In the genomic region with DNA sequence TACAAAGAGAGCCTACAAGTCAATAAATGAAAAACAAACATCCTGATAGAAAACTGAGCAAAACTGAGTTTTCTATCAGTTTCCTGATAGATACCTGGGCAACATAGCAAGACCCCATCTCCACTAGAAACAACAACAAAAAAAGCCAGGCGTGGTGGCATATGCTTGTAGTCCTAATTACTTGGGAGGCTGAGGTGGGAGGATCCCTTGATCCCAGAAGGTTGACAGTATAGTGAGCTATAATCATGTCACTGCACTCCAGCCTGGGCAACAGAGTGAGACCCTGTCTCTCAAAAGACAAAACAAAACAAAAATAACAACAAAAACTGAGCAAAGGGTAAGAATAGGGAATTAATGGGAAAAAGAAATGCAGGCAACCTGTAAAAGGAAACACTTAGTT, we compare ENCODE assay signal across 26 cellular contexts. TPM values are rescaled to one million over a fixed set of nuclear protein-coding genes. Genes with fewer than 3 reads are reported as not detected.
DNase-seq lines count a peak whose midpoint lies in the region; ATAC-seq, FAIRE-seq and TF ChIP-seq lines count a peak whose summit lies in the region.
"Had no signal": no experiment of that assay in that cellular context is flagged by ENCODE, and none has a peak within 500 bp of the region (broad histone marks: within the 10 kb centered on the region; RNA-seq: fewer than 3 reads in every experiment).

No MANE protein-coding gene starts in this region.

- 0 out of 2 replicates have a peak, but pooled peaks cover 2% of the 10 kb centered on the region for H3K4me1 Mint-ChIP-seq in WTC11
- peaks cover 2% of the 10 kb centered on the region for H3K4me1 Mint-ChIP-seq in endodermal cell
- H3K4me1 Mint-ChIP-seq: CD14-positive monocyte; CD4-positive, alpha-beta memory T cell; CD4-positive, CD25-positive, alpha-beta regulatory T cell; CD8-positive, alpha-beta memory T cell had no signal

- CTCF ChIA-PET in HEK293 (lab: Yijun Ruan, JAX) (no interaction called here), WTC11 (lab: Charles Lee) (no interaction called here)

- FAIRE-seq in GM19239 (lab: Jason Lieb, UNC): no peak
- FAIRE-seq: A204.1, GM12878, GM12892, GM18507 had no signal

- TF ChIP-seq CTCF in HEK293 (tag by site-specific recombination; IDR thresholded peaks at IDR 0.05): no peak
- no peak for TF ChIP-seq CTCF in WTC11 (IDR thresholded peaks at IDR 0.05)
- no peak for TF ChIP-seq CTCF in endodermal cell (conservative IDR thresholded peaks at IDR 0.05)

- no peak overlapping the region for H3K9ac ChIP-seq in endodermal cell (ENCODE audit: extremely low read depth, low read length, poor library complexity, severe bottlenecking)
- H3K9ac ChIP-seq: BLaER1 had no signal

- H3K27ac Mint-ChIP-seq in WTC11: no peak overlapping the region
- no peak overlapping the region for H3K27ac Mint-ChIP-seq in endodermal cell
- H3K27ac Mint-ChIP-seq: CD4-positive, CD25-positive, alpha-beta regulatory T cell; CD8-positive, alpha-beta memory T cell had no signal

- H3K36me3 ChIP-seq in HEK293 (ENCODE audit: control insufficient read depth in 2 of 2, insufficient read depth in 1 of 2, low read length in 2 of 2) (no peaks in the 10 kb centered on the region), endodermal cell (ENCODE audit: control insufficient read depth, insufficient read depth, low read length) (no peaks in the 10 kb centered on the region)
- H3K36me3 ChIP-seq: BE2C, BLaER1 had no signal

- no peaks in the 10 kb centered on the region for H3K27me3 ChIP-seq in endodermal cell (ENCODE audit: control insufficient read depth, insufficient read depth, low read length, poor library complexity, severe bottlenecking)
- H3K27me3 ChIP-seq: BE2C, BLaER1 had no signal

- no peaks in the 10 kb centered on the region for H3K9me3 ChIP-seq in HEK293 (ENCODE audit: control insufficient read depth, insufficient read depth, low read depth, low read length)
- H3K9me3 ChIP-seq in endodermal cell (ENCODE audit: control insufficient read depth, low read length): no peaks in the 10 kb centered on the region
- H3K9me3 ChIP-seq: BE2C, BLaER1 had no signal

- WGBS in endodermal cell (ENCODE audit: insufficient coverage in 1 of 2, insufficient read length in 1 of 2), 2 experiments: 89% methylated on average over 1 of the region's 1 CpG; no CpG with 5 or more reads in 1 of the 2 experiments

- no peak overlapping the region for H3K27ac ChIP-seq in HEK293 (ENCODE audit: extremely low read depth, low read depth, low read length)
- H3K27ac ChIP-seq in endodermal cell (ENCODE audit: low read depth, low read length): no peak overlapping the region
- H3K27ac ChIP-seq: BLaER1 had no signal

- DNase-seq in WTC11 (ENCODE audit: low spot score) (no peak), endodermal cell (peak; percentile 6), LoVo (ENCODE audit: low spot score) (no peak), GM19239 (ENCODE audit: insufficient read length, low spot score) (no peak)
- DNase-seq: 8988T; ACHN; BE2C; C1 segment of cervical spinal cord; CD4-positive, alpha-beta memory T cell; CD4-positive, CD25-positive, alpha-beta regulatory T cell; CD8-positive, alpha-beta memory T cell; COR-L47; DMS 273 treated with DMSO at 0.1 percent for 48 hours; DMS153; DMS53; DMS79; DND-41; EL; GDM1 had no signal

- H3K36me3 Mint-ChIP-seq in WTC11: no peaks in the 10 kb centered on the region
- H3K36me3 Mint-ChIP-seq in endodermal cell (ENCODE audit: low read depth): no peaks in the 10 kb centered on the region
- H3K36me3 Mint-ChIP-seq: CD14-positive monocyte; CD4-positive, alpha-beta memory T cell; CD4-positive, CD25-positive, alpha-beta regulatory T cell; CD8-positive, alpha-beta memory T cell had no signal

- H3K4me3 Mint-ChIP-seq in WTC11 (no peak overlapping the region), endodermal cell (no peak overlapping the region)
- H3K4me3 Mint-ChIP-seq: CD14-positive monocyte; CD4-positive, alpha-beta memory T cell; CD4-positive, CD25-positive, alpha-beta regulatory T cell; CD8-positive, alpha-beta memory T cell had no signal

- no peak for ATAC-seq in WTC11

- no peak overlapping the region for H3K4me3 ChIP-seq in HEK293 (ENCODE audit: low read depth, low read length)
- no peak overlapping the region for H3K4me3 ChIP-seq in endodermal cell (ENCODE audit: low read length)
- H3K4me3 ChIP-seq: BLaER1, GM12878 had no signal

- H3K27me3 Mint-ChIP-seq in WTC11 (ENCODE audit: low read depth) (no peaks in the 10 kb centered on the region), endodermal cell (ENCODE audit: insufficient read depth) (no peaks in the 10 kb centered on the region)

- POLR2A ChIA-PET in HEK293 (lab: Yijun Ruan, JAX): no interaction called here
- POLR2A ChIA-PET in WTC11 (lab: Charles Lee): no interaction called here

- H3K4me1 ChIP-seq in HEK293 (ENCODE audit: control insufficient read depth, insufficient read depth, low read length): no peaks in the 10 kb centered on the region
- H3K4me1 ChIP-seq in endodermal cell (ENCODE audit: control insufficient read depth, insufficient read depth, low read length): no peaks in the 10 kb centered on the region
- H3K4me1 ChIP-seq: BE2C, BLaER1 had no signal

- H3K9me3 Mint-ChIP-seq in WTC11 (peaks cover 4% of the 10 kb centered on the region), endodermal cell (no peaks in the 10 kb centered on the region)
- H3K9me3 Mint-ChIP-seq: CD8-positive, alpha-beta memory T cell had no signal

TF ChIP-seq in HEK293, 187 proteins besides CTCF, POLR2A, EP300 and RAD21:
- TF ChIP-seq ZNF121 (tag by site-specific recombination; IDR thresholded peaks at IDR 0.05) (peak; percentile 97), KLF10 (tag by site-specific recombination; IDR thresholded peaks at IDR 0.05) (no peak)
TF ChIP-seq in HEK293: peak in this region for 1.

TF ChIP-seq in WTC11, 78 proteins besides CTCF, POLR2A, EP300 and RAD21:
- TF ChIP-seq NR1H2 (CRISPR knock-in tag; IDR thresholded peaks at IDR 0.05): no peak
- TF ChIP-seq ZNF232 (CRISPR knock-in tag; IDR thresholded peaks at IDR 0.05): no peak
- TF ChIP-seq, protein P1, sequence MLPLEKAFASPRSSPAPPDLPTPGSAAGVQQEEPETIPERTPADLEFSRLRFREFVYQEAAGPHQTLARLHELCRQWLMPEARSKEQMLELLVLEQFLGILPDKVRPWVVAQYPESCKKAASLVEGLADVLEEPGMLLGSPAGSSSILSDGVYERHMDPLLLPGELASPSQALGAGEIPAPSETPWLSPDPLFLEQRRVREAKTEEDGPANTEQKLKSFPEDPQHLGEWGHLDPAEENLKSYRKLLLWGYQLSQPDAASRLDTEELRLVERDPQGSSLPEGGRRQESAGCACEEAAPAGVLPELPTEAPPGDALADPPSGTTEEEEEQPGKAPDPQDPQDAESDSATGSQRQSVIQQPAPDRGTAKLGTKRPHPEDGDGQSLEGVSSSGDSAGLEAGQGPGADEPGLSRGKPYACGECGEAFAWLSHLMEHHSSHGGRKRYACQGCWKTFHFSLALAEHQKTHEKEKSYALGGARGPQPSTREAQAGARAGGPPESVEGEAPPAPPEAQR (CRISPR knock-in tag; IDR thresholded peaks at IDR 0.05): no peak
- TF ChIP-seq KAT7 (CRISPR knock-in tag; IDR thresholded peaks at IDR 0.05; ENCODE audit: borderline replicate concordance): no peak
- peak; percentile 44; the same call in 1 of the 2 replicates for TF ChIP-seq ZNF121 (CRISPR knock-in tag; IDR thresholded peaks at IDR 0.05)
- no peak for TF ChIP-seq ZNF263 (CRISPR knock-in tag; IDR thresholded peaks at IDR 0.05; ENCODE audit: low read depth)
- TF ChIP-seq NR3C1 (CRISPR knock-in tag; conservative IDR thresholded peaks at IDR 0.05; ENCODE audit: low read depth): no peak
- no peak for TF ChIP-seq ZBTB21 (CRISPR knock-in tag; IDR thresholded peaks at IDR 0.05; ENCODE audit: borderline replicate concordance)
TF ChIP-seq in WTC11: peak in this region for 1.

RNA-seq across cellular contexts. Expression of gene UBE2E1, which starts 23.9 kb away (rescaled TPM):
- total RNA-seq in WTC11 (2021) (115 to 124 TPM (median 121 TPM) in 3 replicates), endodermal cell (100 to 1,000 TPM; 112 to 120 TPM)
- polyA plus RNA-seq in endodermal cell (2013, experiment 1 of 2): 156 TPM
- polyA plus RNA-seq in endodermal cell (2013, experiment 2 of 2): 143 TPM

Comparison
In these comparisons a context has a peak if more than half of its experiments do, and no peak if none do; other contexts are left out.
1. Of the 8 proteins assayed by ChIP-seq in both HEK293 and WTC11: peak only in HEK293: none; only in WTC11: none; in both: ZNF121; in neither: 7.